20 cellular contexts compared by ENCODE assay signal in genomic region chr6:20933057-20933792, GRCh38.
DNase-seq lines count a peak whose midpoint lies in the region; ATAC-seq and TF ChIP-seq lines count a peak whose summit lies in the region.
"Had no signal": no experiment of that assay in that cellular context is flagged by ENCODE, and none has a peak within 500 bp of the region (broad histone marks: within the 10 kb centered on the region; RNA-seq: fewer than 3 reads in every experiment).

No MANE protein-coding gene starts in this region.

- H3K4me3 ChIP-seq in right lobe of liver, result no peak overlapping the region
- H3K4me3 ChIP-seq: GM23248, lower lobe of right lung, spleen had no signal

- H3K27ac ChIP-seq in right lobe of liver, result no peak overlapping the region
- H3K27ac ChIP-seq: GM23248, lower lobe of right lung, spleen had no signal

- H3K4me3 Mint-ChIP-seq in chondrocyte (ENCODE audit: unreplicated experiment), result no peak overlapping the region
- H3K4me3 Mint-ChIP-seq: activated B cell treated with CpG ODN at 0.5 μM for 24 hours; naive B cell; T-helper 1 cell treated with Interleukin-12 subunit alpha and Interleukin-12 subunit beta and Interleukin-4 antibody, amounts not matched to agents 30 μg/mL and 1 μg/mL, for 36 hours had no signal

- no peak overlapping the region for H3K27ac Mint-ChIP-seq in chondrocyte (ENCODE audit: unreplicated experiment)
- H3K27ac Mint-ChIP-seq: activated B cell treated with CpG ODN at 0.5 μM for 24 hours; naive B cell; T-helper 1 cell treated with Interleukin-12 subunit alpha and Interleukin-12 subunit beta and Interleukin-4 antibody, amounts not matched to agents 30 μg/mL and 1 μg/mL, for 36 hours had no signal

- TF ChIP-seq POLR2A in right lobe of liver (IDR thresholded peaks at IDR 0.05), result no peak

- H3K9me3 ChIP-seq in right lobe of liver, result no peaks in the 10 kb centered on the region
- H3K9me3 ChIP-seq: lower lobe of right lung, spleen had no signal

- H3K9me3 Mint-ChIP-seq in chondrocyte (ENCODE audit: low read depth), result no peaks in the 10 kb centered on the region
- H3K9me3 Mint-ChIP-seq: activated B cell treated with CpG ODN at 0.5 μM for 24 hours; naive B cell; T-helper 1 cell treated with Interleukin-12 subunit alpha and Interleukin-12 subunit beta and Interleukin-4 antibody, amounts not matched to agents 30 μg/mL and 1 μg/mL, for 36 hours had no signal

- H3K27me3 ChIP-seq in right lobe of liver, result no peaks in the 10 kb centered on the region
- H3K27me3 ChIP-seq: spleen had no signal

- intact Hi-C loops in right lobe of liver (cut with DNase I), result no loop called here

- H3K27me3 Mint-ChIP-seq in chondrocyte (ENCODE audit: low read depth), result no peaks in the 10 kb centered on the region
- H3K27me3 Mint-ChIP-seq: activated B cell treated with CpG ODN at 0.5 μM for 24 hours, naive B cell, progenitor cell of endocrine pancreas had no signal

- no peaks in the 10 kb centered on the region for H3K36me3 Mint-ChIP-seq in chondrocyte (ENCODE audit: low read depth)
- H3K36me3 Mint-ChIP-seq: naive B cell had no signal

- 51% methylated on average over 2 of the region's 2 CpGs for WGBS in right lobe of liver (ENCODE audit: insufficient coverage, low coverage, low lambda C conversion rate, missing lambda C conversion rate)

- TF ChIP-seq CTCF in right lobe of liver (IDR thresholded peaks at IDR 0.05) (no peak), chondrocyte (IDR thresholded peaks at IDR 0.05) (no peak)

- DNase-seq in ELF-1 (ENCODE audit: low read depth, low spot score) (peak; percentile 6), NCI-H128 (lab: John Stamatoyannopoulos, UW; ENCODE audit: unreplicated experiment) (peak; percentile 9), NCI-H774 (lab: John Stamatoyannopoulos, UW) (peak; percentile 21), right lobe of liver (no peak), NCI-H510A treated with DMSO at 0.1 percent for 48 hours (lab: John Stamatoyannopoulos, UW) (no peak), NCI-H2107 treated with DMSO at 0.1 percent for 48 hours (lab: John Stamatoyannopoulos, UW; ENCODE audit: unreplicated experiment) (no peak), NCI-H1694 (lab: John Stamatoyannopoulos, UW) (no peak), chondrocyte (ENCODE audit: low spot score) (no peak)
- DNase-seq: activated B cell treated with CpG ODN at 0.5 μM for 24 hours; caudate nucleus; effector CD8-positive, alpha-beta T cell; glutamatergic neuron; GM23248; lower lobe of right lung; naive B cell; NCI-H1694 treated with DMSO at 0.1 percent for 48 hours; NK-92 treated with Interleukin-12 subunit alpha and Interleukin-12 subunit beta, amount 100 ng/mL, for 24 hours; spleen had no signal

- ATAC-seq in right lobe of liver, result peak; percentile 70 to 88 (median 78)
- ATAC-seq: lower lobe of right lung had no signal

- H3K4me1 Mint-ChIP-seq in chondrocyte (ENCODE audit: low read depth), result peaks cover 8% of the 10 kb centered on the region
- H3K4me1 Mint-ChIP-seq: activated B cell treated with CpG ODN at 0.5 μM for 24 hours, naive B cell had no signal

- peaks cover 0 to 4% (median 0%) of the 10 kb centered on the region in 4 donors for H3K4me1 ChIP-seq in right lobe of liver
- H3K4me1 ChIP-seq: lower lobe of right lung, spleen had no signal

- no peaks in the 10 kb centered on the region for H3K36me3 ChIP-seq in right lobe of liver
- H3K36me3 ChIP-seq: lower lobe of right lung, spleen had no signal

Comparison
In these comparisons a context has a peak if more than half of its experiments do, and no peak if none do; other contexts are left out.
1. DNase-seq: peak in ELF-1 (single experiment), NCI-H128 (single experiment) and NCI-H774 (single experiment); none in right lobe of liver (0 of 3), NCI-H510A treated with DMSO at 0.1 percent for 48 hours (single experiment), NCI-H2107 treated with DMSO at 0.1 percent for 48 hours (single experiment), NCI-H1694 (single experiment) and chondrocyte (single experiment).